Comparison of ENCODE assay signal across 8 cellular contexts in the genomic region with DNA sequence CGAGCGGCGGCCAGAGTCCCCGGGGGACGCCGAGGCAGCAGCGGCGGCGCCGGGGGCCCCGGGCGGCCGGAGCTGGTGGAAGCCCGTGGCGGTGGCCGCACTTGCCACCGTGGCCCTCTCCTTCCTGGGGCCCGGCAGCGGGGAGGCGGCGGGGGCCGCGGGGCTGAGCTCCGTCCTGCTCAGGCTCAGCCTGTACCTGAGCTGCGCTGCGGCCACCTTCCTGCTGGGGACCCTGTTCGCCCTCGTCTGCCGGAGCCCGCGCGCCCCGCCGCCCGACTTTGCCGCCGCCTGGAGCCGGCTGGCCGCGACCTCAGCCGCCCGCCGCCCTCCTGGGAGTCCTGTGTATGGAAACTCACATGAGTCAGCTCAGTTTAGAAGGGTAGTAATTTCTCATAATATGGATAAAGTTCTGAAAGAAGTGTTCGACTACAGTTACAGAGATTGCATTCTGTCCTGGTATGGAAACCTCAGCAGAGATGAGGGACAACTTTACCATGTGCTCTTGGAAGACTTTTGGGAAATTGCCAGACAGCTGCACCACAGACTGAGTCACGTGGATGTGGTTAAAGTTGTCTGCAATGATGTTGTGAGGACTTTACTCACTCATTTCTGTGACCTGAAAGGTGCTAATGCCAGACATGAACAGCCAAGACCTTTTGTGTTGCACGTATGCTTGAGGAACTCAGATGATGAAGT.
DNase-seq lines count a peak whose midpoint lies in the region; ATAC-seq lines count a peak whose summit lies in the region.
"Not testable (repeated sequence)": the region's sequence is repeated elsewhere in the genome, so short reads cannot be mapped to it uniquely, and the experiment has no call there.

No MANE protein-coding gene starts in this region.

- intact Hi-C loops in activated naive CD4-positive, alpha-beta T cell treated with anti-CD3 and anti-CD28 coated beads for 36 hours (cut with micrococcal nuclease) = loop anchor here (1.0 to 2.0 kb wide), 4 partner anchors 36 to 98 kb away; no protein-coding TSS in a partner anchor
- intact Hi-C loops in naive thymus-derived CD4-positive, alpha-beta T cell (cut with micrococcal nuclease) = loop anchor here (2.0 to 10.0 kb wide), 3 partner anchors 60 to 98 kb away; no protein-coding TSS in a partner anchor

- H3K27ac Mint-ChIP-seq in activated naive CD4-positive, alpha-beta T cell treated with anti-CD3 and anti-CD28 coated beads for 36 hours = peak overlapping the region; percentile 81
- peak overlapping the region in 6 of 9 donors; percentile 27 to 83 (median 54) for H3K27ac Mint-ChIP-seq in naive thymus-derived CD4-positive, alpha-beta T cell

- H3K9me3 Mint-ChIP-seq in activated naive CD4-positive, alpha-beta T cell treated with anti-CD3 and anti-CD28 coated beads for 36 hours = not testable (repeated sequence)
- H3K9me3 Mint-ChIP-seq in naive thymus-derived CD4-positive, alpha-beta T cell = peaks cover 0 to 19% (median 4%) of the 10 kb centered on the region in 11 donors

- peak overlapping the region; percentile 63 for H3K4me3 Mint-ChIP-seq in activated naive CD4-positive, alpha-beta T cell treated with anti-CD3 and anti-CD28 coated beads for 36 hours
- peak overlapping the region; percentile 47 to 83 (median 76) for H3K4me3 Mint-ChIP-seq in naive thymus-derived CD4-positive, alpha-beta T cell

- H3K36me3 ChIP-seq in naive thymus-derived CD4-positive, alpha-beta T cell (ENCODE audit: control insufficient read depth in 2 of 3, insufficient read depth in 3 of 3, low read length in 3 of 3) = not testable (repeated sequence)

- H3K27me3 Mint-ChIP-seq in activated naive CD4-positive, alpha-beta T cell treated with anti-CD3 and anti-CD28 coated beads for 36 hours (ENCODE audit: low read depth); naive thymus-derived CD4-positive, alpha-beta T cell: not testable (repeated sequence)

- not testable (repeated sequence) for H3K9me3 ChIP-seq in naive thymus-derived CD4-positive, alpha-beta T cell (ENCODE audit: control insufficient read depth in 2 of 3, low read length in 3 of 3)

- peaks cover 16% of the 10 kb centered on the region for H3K4me1 Mint-ChIP-seq in activated naive CD4-positive, alpha-beta T cell treated with anti-CD3 and anti-CD28 coated beads for 36 hours (ENCODE audit: low read depth)
- peaks cover 1 to 20% (median 15%) of the 10 kb centered on the region in 7 donors for H3K4me1 Mint-ChIP-seq in naive thymus-derived CD4-positive, alpha-beta T cell

- peak; percentile 44 for DNase-seq in DMS 273 treated with DMSO at 0.1 percent for 48 hours (lab: John Stamatoyannopoulos, UW)
- DNase-seq in HS-5 (ENCODE audit: low read depth) = peak; percentile 65
- peak; percentile 37 for DNase-seq in SKM-1 treated with dmso at 0.1 percent for 144 hours (lab: John Stamatoyannopoulos, UW; ENCODE audit: unreplicated experiment)
- DNase-seq in activated naive CD4-positive, alpha-beta T cell treated with anti-CD3 and anti-CD28 coated beads for 36 hours = peak; percentile 38
- DNase-seq in fibroblast of the conjunctiva (ENCODE audit: low read depth) = peak; percentile 47
- peak in 8 of 9 donors; percentile 3 to 66 (median 22) for DNase-seq in naive thymus-derived CD4-positive, alpha-beta T cell
- peak; percentile 17 for DNase-seq in stimulated activated CD8-positive, alpha-beta memory T cell treated with anti-CD3 and anti-CD28 coated beads, Interleukin-7, amount 100 ng/mL, for 24 hours (ENCODE audit: low read depth)

- POLR2A ChIA-PET in naive thymus-derived CD4-positive, alpha-beta T cell (lab: Charles Lee) = not testable (repeated sequence)

- not testable (repeated sequence) for H3K27me3 ChIP-seq in naive thymus-derived CD4-positive, alpha-beta T cell (ENCODE audit: control insufficient read depth in 2 of 2, insufficient read depth in 2 of 2, low read length in 2 of 2)

- CTCF ChIA-PET in activated naive CD4-positive, alpha-beta T cell treated with anti-CD3 and anti-CD28 coated beads for 36 hours (lab: Charles Lee) = interaction anchor here (0.7 to 2.3 kb wide), 4 partner anchors 93 to 618 kb away, joined by 3 to 6 read pairs (median 4); a partner anchor contains a TSS
- CTCF ChIA-PET in naive thymus-derived CD4-positive, alpha-beta T cell (lab: Charles Lee) = interaction anchor here (1.4 to 2.1 kb wide), 2 partner anchors 36 to 94 kb away, joined by 4 to 5 read pairs; no protein-coding TSS in a partner anchor

- not testable (repeated sequence) for H3K36me3 Mint-ChIP-seq in activated naive CD4-positive, alpha-beta T cell treated with anti-CD3 and anti-CD28 coated beads for 36 hours (ENCODE audit: low read depth)
- peaks cover 0 to 11% (median 0%) of the 10 kb centered on the region in 5 donors for H3K36me3 Mint-ChIP-seq in naive thymus-derived CD4-positive, alpha-beta T cell

- H3K27ac ChIP-seq in naive thymus-derived CD4-positive, alpha-beta T cell (ENCODE audit: low read depth, low read length) = not testable (repeated sequence)

- peak; percentile 74 for ATAC-seq in GM21723 (IDR thresholded peaks at IDR 0.05; ENCODE audit: unreplicated experiment)
- ATAC-seq in naive thymus-derived CD4-positive, alpha-beta T cell = peak; percentile 63

- H3K4me3 ChIP-seq in naive thymus-derived CD4-positive, alpha-beta T cell (ENCODE audit: low read length) = not testable (repeated sequence)

- H3K4me1 ChIP-seq in naive thymus-derived CD4-positive, alpha-beta T cell (ENCODE audit: control insufficient read depth in 2 of 2, insufficient read depth in 2 of 2, low read length in 2 of 2) = not testable (repeated sequence)
